8 cellular contexts compared by ENCODE assay signal in the genomic region with DNA sequence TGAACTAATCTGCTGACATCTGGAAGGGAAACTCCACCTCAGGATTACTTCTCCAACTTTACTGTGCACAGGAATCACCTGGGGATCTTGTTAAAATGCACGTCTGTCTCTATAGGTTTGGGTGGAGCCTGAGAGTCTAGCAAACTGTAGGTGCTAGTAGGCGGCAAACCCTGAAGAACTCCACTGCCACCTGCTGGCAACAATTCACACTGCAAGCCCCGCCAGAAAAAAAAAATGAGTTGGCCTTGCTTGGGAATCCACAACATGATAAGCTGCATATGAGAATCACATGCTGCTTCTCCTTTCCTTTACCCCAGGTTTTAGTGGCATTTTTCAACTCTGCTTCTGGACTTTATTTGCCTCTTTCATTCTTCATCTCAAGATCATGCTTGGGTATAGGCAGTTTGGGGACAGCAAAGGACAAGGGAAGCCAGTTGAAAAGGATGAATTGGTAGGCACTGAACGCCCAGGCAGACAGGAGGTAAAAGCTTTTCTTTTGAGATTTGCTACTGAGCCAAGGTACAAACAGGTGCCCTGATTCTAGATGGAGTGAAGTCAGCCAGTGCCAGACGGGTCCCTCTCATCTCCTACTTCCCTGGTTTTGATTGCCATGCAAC.
DNase-seq lines count a peak whose midpoint lies in the region; ATAC-seq and TF ChIP-seq lines count a peak whose summit lies in the region.

No MANE protein-coding gene starts in this region.

- H3K4me3 ChIP-seq in Panc1 (ENCODE audit: low read depth in 2 of 2, low read length in 2 of 2) (no peak overlapping the region), upper lobe of left lung (no peak overlapping the region)

- CTCF ChIA-PET in Panc1 (lab: Charles Lee), result interaction anchor here (0.6 to 1.0 kb wide), 5 partner anchors 9 to 260 kb away, joined by 3 to 7 read pairs (median 3); a partner anchor contains a TSS

- intact Hi-C loops in Panc1 (cut with micrococcal nuclease; ENCODE audit: unreplicated experiment), result loop anchor here (10.0 kb wide), 2 partner anchors 220 to 910 kb away; no protein-coding TSS in a partner anchor

- peaks cover 2% of the 10 kb centered on the region for H3K4me1 Mint-ChIP-seq in osteocyte (ENCODE audit: unreplicated experiment)

- H3K9me3 ChIP-seq in Panc1 (ENCODE audit: control insufficient read depth, insufficient read depth, low read depth, low read length) (no peaks in the 10 kb centered on the region), upper lobe of left lung (no peaks in the 10 kb centered on the region)

- H3K9me3 Mint-ChIP-seq in osteocyte (ENCODE audit: unreplicated experiment), result no peaks in the 10 kb centered on the region

- BruUV-seq in Panc1 (replicated peaks; lab: Mats Ljungman, UMichigan), result no TSS peak

- H3K27me3 ChIP-seq in Panc1 (ENCODE audit: control insufficient read depth, insufficient read depth, low read length), result no peaks in the 10 kb centered on the region; the same call in 1 of the 2 replicates
- H3K27me3 ChIP-seq in foreskin keratinocyte, result peaks cover 23% of the 10 kb centered on the region
- no peaks in the 10 kb centered on the region for H3K27me3 ChIP-seq in upper lobe of left lung

- POLR2A ChIA-PET in Panc1 (lab: Charles Lee), result no interaction called here

- peak overlapping the region; percentile 24; the same call in 1 of the 2 replicates for H3K27ac ChIP-seq in Panc1 (ENCODE audit: low read length)
- no peak overlapping the region for H3K27ac ChIP-seq in foreskin keratinocyte
- H3K27ac ChIP-seq in upper lobe of left lung, result no peak overlapping the region

- TF ChIP-seq CTCF in Panc1 (IDR thresholded peaks at IDR 0.05) (peak; percentile 99), foreskin keratinocyte (conservative IDR thresholded peaks at IDR 0.05) (peak; percentile 96), osteocyte (IDR thresholded peaks at IDR 0.05) (peak; percentile 96), upper lobe of left lung (IDR thresholded peaks at IDR 0.05) (peak; percentile 67 to 97 (median 85))

- H3K4me1 ChIP-seq in Panc1 (ENCODE audit: control insufficient read depth, insufficient read depth, low read length) (no peaks in the 10 kb centered on the region; the same call in 1 of the 2 replicates), foreskin keratinocyte (no peaks in the 10 kb centered on the region), upper lobe of left lung (peaks cover 0 to 2% (median 0%) of the 10 kb centered on the region in 4 donors)

- no peak for TF ChIP-seq EP300 in upper lobe of left lung (IDR thresholded peaks at IDR 0.05)

- TF ChIP-seq POLR2A in upper lobe of left lung (IDR thresholded peaks at IDR 0.05), result no peak

- H3K36me3 Mint-ChIP-seq in osteocyte (ENCODE audit: unreplicated experiment), result no peaks in the 10 kb centered on the region

- DNase-seq in COLO668 (lab: John Stamatoyannopoulos, UW; ENCODE audit: unreplicated experiment) (peak; percentile 48), HuH-7.5 (ENCODE audit: low spot score) (peak; percentile 42), Panc1 (ENCODE audit: low read depth, low spot score) (peak; percentile 66), activated T-helper 1 cell treated with Interleukin-2 at 50 U/mL for 16 hours (ENCODE audit: low read depth) (peak; percentile 17), foreskin keratinocyte (peak; percentile 28 to 63), osteocyte (ENCODE audit: extremely low spot score, unreplicated experiment) (peak; percentile 92), upper lobe of left lung (peak in 1 of 2 donors; percentile 52)

- H3K36me3 ChIP-seq in Panc1 (ENCODE audit: control insufficient read depth, insufficient read depth, low read length) (no peaks in the 10 kb centered on the region), upper lobe of left lung (no peaks in the 10 kb centered on the region)

- no peaks in the 10 kb centered on the region for H3K27me3 Mint-ChIP-seq in osteocyte (ENCODE audit: unreplicated experiment)

- peak; percentile 52 for ATAC-seq in GM21360 (IDR thresholded peaks at IDR 0.05; ENCODE audit: unreplicated experiment)
- peak; percentile 86 for ATAC-seq in Panc1
- ATAC-seq in foreskin keratinocyte, result peak; percentile 80
- peak; percentile 71 to 73 for ATAC-seq in upper lobe of left lung (ENCODE audit: low FRiP score in 2 of 2)

- WGBS in upper lobe of left lung, 2 donors, result 32 to 35% methylated on average over 5 of the region's 5 CpGs

- no peak overlapping the region for H3K4me3 Mint-ChIP-seq in osteocyte (ENCODE audit: unreplicated experiment)

- no peak overlapping the region for H3K27ac Mint-ChIP-seq in osteocyte (ENCODE audit: unreplicated experiment)

- in situ Hi-C loops in Panc1 (cut with HindIII; ENCODE audit: low pct_unique_long_range_greater_than_20kb, low sequenced_read_pairs), result no loop called here
